Comparison of ENCODE assay signal across 8 cellular contexts in the genomic region with DNA sequence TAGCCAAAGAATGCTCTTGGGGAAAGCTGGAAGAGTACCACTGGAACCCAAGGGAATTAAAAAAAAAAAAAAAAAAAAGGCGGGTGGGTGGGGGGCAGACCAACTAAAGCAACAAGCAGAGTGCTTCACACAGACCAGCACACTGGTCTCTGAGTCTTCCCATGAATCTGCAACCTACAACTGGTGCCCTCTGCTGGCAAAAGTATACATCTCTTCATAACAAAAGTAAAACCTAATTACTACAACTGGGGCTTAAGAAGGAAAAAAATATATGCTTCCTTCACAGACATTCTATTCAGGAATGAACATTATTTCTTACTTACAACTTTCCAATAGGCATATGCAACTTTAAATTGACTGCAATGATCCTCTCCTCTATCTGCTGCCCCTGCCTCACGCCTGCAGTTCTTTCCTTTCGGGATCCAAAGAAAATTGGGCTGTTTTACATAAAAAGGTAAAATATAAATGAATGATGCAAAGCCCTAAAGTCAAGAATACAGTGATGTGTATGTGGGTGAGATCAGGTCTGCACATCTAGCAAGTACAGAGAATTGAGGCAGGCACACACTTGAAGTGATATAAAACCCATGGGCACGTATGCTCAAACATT. TPM values are rescaled to one million over a fixed set of nuclear protein-coding genes. Genes with fewer than 3 reads are reported as not detected.
DNase-seq lines count a peak whose midpoint lies in the region; ATAC-seq, FAIRE-seq and TF ChIP-seq lines count a peak whose summit lies in the region.

No MANE protein-coding gene starts in this region.

- no peak for DNase-seq in GM06990 (ENCODE audit: extremely low read depth, insufficient read length)
- peak; percentile 58 for DNase-seq in NCI-H1694 treated with DMSO at 0.1 percent for 48 hours (lab: John Stamatoyannopoulos, UW)
- DNase-seq in T-helper 22 cell (ENCODE audit: low read depth), result peak; percentile 32
- DNase-seq in cardiac fibroblast (ENCODE audit: low read depth in 2 of 2), result peak; percentile 87 to 89
- peak; percentile 33 for DNase-seq in keratinocyte (ENCODE audit: low read depth, low spot score)
- DNase-seq in stimulated activated CD4-positive, alpha-beta T cell treated with anti-CD3 and anti-CD28 coated beads, Interleukin-2, amount 100 ng/mL, for 48 hours, result peak; percentile 51 to 60
- no peak for DNase-seq in OCI-M2 (lab: John Stamatoyannopoulos, UW; ENCODE audit: unreplicated experiment)

- H3K9ac ChIP-seq in keratinocyte (ENCODE audit: control insufficient read depth, extremely low read depth, insufficient read depth, low read length), result no peak overlapping the region

- no peaks in the 10 kb centered on the region for H3K9me3 ChIP-seq in keratinocyte (ENCODE audit: control insufficient read depth, low read depth, low read length)

- no peak overlapping the region for H2AFZ ChIP-seq in keratinocyte (ENCODE audit: control insufficient read depth, low read length)

- no peaks in the 10 kb centered on the region for H3K27me3 ChIP-seq in GM06990 (replicated peaks; ENCODE audit: control insufficient read depth, insufficient read depth, low read length)
- H3K27me3 ChIP-seq in keratinocyte (ENCODE audit: control insufficient read depth, extremely low read depth, insufficient read depth, low read length), result no peaks in the 10 kb centered on the region

- dilution Hi-C loops in keratinocyte (cut with MboI; ENCODE audit: extremely low pct_ligation_motif_present, low sequenced_read_pairs), result no loop called here

- H3K4me2 ChIP-seq in keratinocyte (ENCODE audit: control insufficient read depth, extremely low read depth, insufficient read depth, low read depth, low read length), result no peak overlapping the region

- H3K36me3 ChIP-seq in GM06990 (ENCODE audit: control insufficient read depth, insufficient read depth, low read length) (no peaks in the 10 kb centered on the region), keratinocyte (ENCODE audit: control insufficient read depth in 2 of 2, extremely low read depth in 1 of 2, insufficient read depth in 2 of 2, low read length in 2 of 2) (no peaks in the 10 kb centered on the region)

- no peaks in the 10 kb centered on the region for H3K4me1 ChIP-seq in keratinocyte (ENCODE audit: control insufficient read depth, extremely low read depth, insufficient read depth, low read length)

- peak; percentile 79 for FAIRE-seq in keratinocyte (lab: Jason Lieb, UNC)

- no peak overlapping the region for H3K27ac ChIP-seq in keratinocyte (ENCODE audit: control insufficient read depth, insufficient read depth, low read length)

- ATAC-seq in HG02610 (IDR thresholded peaks at IDR 0.05; ENCODE audit: unreplicated experiment), result peak; percentile 68

- no peak overlapping the region for H3K4me3 ChIP-seq in GM06990 (replicated peaks; ENCODE audit: low read depth, low read length)
- H3K4me3 ChIP-seq in cardiac fibroblast (replicated peaks in 1 of 2; ENCODE audit: low read depth in 2 of 2, low read length in 2 of 2), result no peak overlapping the region
- no peak overlapping the region for H3K4me3 ChIP-seq in keratinocyte (ENCODE audit: control insufficient read depth in 2 of 3, extremely low read depth in 1 of 3, insufficient read depth in 2 of 3, low read depth in 1 of 3, low read length in 3 of 3)

- H3K79me2 ChIP-seq in keratinocyte (ENCODE audit: control insufficient read depth, insufficient read depth, low read length), result no peaks in the 10 kb centered on the region

- no peaks in the 10 kb centered on the region for H4K20me1 ChIP-seq in keratinocyte (ENCODE audit: control insufficient read depth, extremely low read depth, insufficient read depth, low read length)

- no peaks in the 10 kb centered on the region for H3K9me1 ChIP-seq in keratinocyte (ENCODE audit: control insufficient read depth, extremely low read depth, insufficient read depth, low read length)

- peak; percentile 65 for TF ChIP-seq CTCF in GM06990 (IDR thresholded peaks at IDR 0.05; ENCODE audit: insufficient read depth, low read length, poor library complexity, severe bottlenecking)
- TF ChIP-seq CTCF in cardiac fibroblast (IDR thresholded peaks at IDR 0.05; ENCODE audit: low read depth, low read length), result peak; percentile 56
- TF ChIP-seq CTCF in keratinocyte (optimal IDR thresholded peaks at IDR 0.05 in 1 of 3, IDR thresholded peaks at IDR 0.05 in 1 of 3, conservative IDR thresholded peaks at IDR 0.05 in 1 of 3; ENCODE audit: extremely low read depth in 1 of 3, insufficient read depth in 2 of 3, low read length in 3 of 3), result peak; percentile 50 to 63 (median 57)

RNA-seq across cellular contexts. Expression of a gene that starts 7.2 kb away (rescaled TPM):
- 1.5 to 3.3 TPM (median 2.5 TPM) in 3 replicates for polyA plus RNA-seq in keratinocyte
- 0.10 TPM for polyA plus RNA-seq in keratinocyte (2011; ENCODE audit: low read depth)
- 0.66 and 0.70 TPM in 2 replicates for polyA plus RNA-seq in keratinocyte (2011; cell fraction: cytosol; rRNA removed)
- 6.9 and 8.7 TPM in 2 replicates for polyA plus RNA-seq in keratinocyte (2011; cell fraction: nucleus; rRNA removed)
- polyA plus RNA-seq in keratinocyte (2012; ENCODE audit: low replicate concordance), result 0.79 and 1.7 TPM in 2 replicates
- 5.1 to 19.3 TPM (median 6.6 TPM) in 3 replicates for polyA minus RNA-seq in keratinocyte
- 6.7 TPM for polyA minus RNA-seq in keratinocyte (2011; cell fraction: cytosol; rRNA and poly(A)+ RNA removed)
- 2.7 and 7.4 TPM in 2 replicates for polyA minus RNA-seq in keratinocyte (2011; cell fraction: nucleus; rRNA and poly(A)+ RNA removed)

RNA-seq across cellular contexts. Expression of a gene that starts 11.0 kb away (rescaled TPM):
- polyA plus RNA-seq in keratinocyte, result 8.4 to 11.6 TPM (median 11.4 TPM) in 3 replicates
- polyA plus RNA-seq in keratinocyte (2011; ENCODE audit: low read depth), result 5.8 TPM
- 6.0 and 6.7 TPM in 2 replicates for polyA plus RNA-seq in keratinocyte (2011; cell fraction: cytosol; rRNA removed)
- 7.3 TPM in 2 replicates for polyA plus RNA-seq in keratinocyte (2011; cell fraction: nucleus; rRNA removed)
- polyA plus RNA-seq in keratinocyte (2012; ENCODE audit: low replicate concordance), result 12.5 and 21.3 TPM in 2 replicates
- polyA minus RNA-seq in keratinocyte, result 3.9 to 5.0 TPM (median 4.8 TPM) in 3 replicates
- 23.2 TPM for polyA minus RNA-seq in keratinocyte (2011; cell fraction: cytosol; rRNA and poly(A)+ RNA removed)
- polyA minus RNA-seq in keratinocyte (2011; cell fraction: nucleus; rRNA and poly(A)+ RNA removed), result 4.3 and 7.1 TPM in 2 replicates

Comparison
In these comparisons a context has a peak if more than half of its experiments do, and no peak if none do; other contexts are left out.
1. DNase-seq: peak in NCI-H1694 treated with DMSO at 0.1 percent for 48 hours (single experiment), T-helper 22 cell (single experiment), cardiac fibroblast (2 of 2), keratinocyte (single experiment) and stimulated activated CD4-positive, alpha-beta T cell treated with anti-CD3 and anti-CD28 coated beads, Interleukin-2, amount 100 ng/mL, for 48 hours (2 of 2); none in GM06990 (single experiment) and OCI-M2 (single experiment).
2. Peak in every context shown above with its lines, with median percentiles within 50 percentile points of each other: CTCF ChIP-seq.